In the genomic region with DNA sequence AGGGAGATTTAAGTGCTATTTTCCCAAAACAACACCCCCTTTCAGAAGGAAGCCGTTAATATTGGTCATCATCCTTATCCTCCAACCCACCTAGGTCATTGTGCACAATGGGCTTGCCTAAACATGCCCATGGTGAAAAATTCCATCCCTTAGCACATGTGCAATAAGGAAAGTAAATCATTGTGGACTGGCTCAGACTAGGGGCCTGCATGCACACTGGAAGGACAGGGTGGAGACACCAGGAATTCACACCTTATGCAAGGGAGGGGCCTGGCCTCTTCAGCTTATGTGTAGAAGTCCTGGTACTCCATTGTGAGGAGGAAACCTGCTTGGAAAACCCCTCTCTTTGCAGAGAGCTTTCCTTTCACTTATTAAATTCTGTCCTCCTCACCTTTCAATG, we compare ENCODE assay signal across 16 cellular contexts.
"Had no signal": no experiment of that assay in that cellular context is flagged by ENCODE, and none has a peak within 500 bp of the region (broad histone marks: within the 10 kb centered on the region; RNA-seq: fewer than 3 reads in every experiment).

No MANE protein-coding gene starts in this region.

- H3K27ac Mint-ChIP-seq: activated B cell treated with CpG ODN at 0.5 μM for 24 hours; activated CD4-positive, alpha-beta T cell treated with anti-CD3 and anti-CD28 coated beads, Interleukin-2, amount 10 ng/mL, durations not matched to agents 24 days and 14 days; activated naive CD4-positive, alpha-beta T cell treated with anti-CD3 and anti-CD28 coated beads for 36 hours; activated T-helper 1 cell treated with anti-CD3 and anti-CD28 coated beads, Interleukin-12 subunit alpha, Interleukin-12 subunit beta, Interleukin-2, Interleukin-4 antibody, amounts not matched to agents 30 ng/mL and 10 ng/mL and 1 ng/mL, durations not matched to agents 14 hours and 24 hours and 36 hours; stimulated activated naive CD8-positive, alpha-beta T cell treated with anti-CD3 and anti-CD28 coated beads, Interleukin-15, amount 100 ng/mL, for 72 hours; T-helper 1 cell treated with Interleukin-12 subunit alpha and Interleukin-12 subunit beta and Interleukin-4 antibody, amounts not matched to agents 30 μg/mL and 1 μg/mL, for 36 hours had no signal

- H3K27ac ChIP-seq: heart left ventricle, parathyroid adenoma, thoracic aorta, vagina had no signal

- H3K27me3 ChIP-seq: heart left ventricle, vagina had no signal

- H3K36me3 ChIP-seq: heart left ventricle, thoracic aorta, vagina had no signal

- DNase-seq: activated B cell treated with CpG ODN at 0.5 μM for 24 hours; activated CD4-positive, alpha-beta T cell treated with anti-CD3 and anti-CD28 coated beads, Interleukin-2, amount 10 ng/mL, durations not matched to agents 24 days and 14 days; activated naive CD4-positive, alpha-beta T cell treated with anti-CD3 and anti-CD28 coated beads for 36 hours; cortex of kidney; effector CD8-positive, alpha-beta T cell; heart left ventricle; left ventricle myocardium superior; stimulated activated CD4-positive, alpha-beta T cell treated with anti-CD3 and anti-CD28 coated beads, Interleukin-4, amount 100 ng/mL, for 24 hours; stimulated activated naive CD8-positive, alpha-beta T cell treated with anti-CD3 and anti-CD28 coated beads, Interleukin-15, amount 100 ng/mL, for 72 hours had no signal

- H3K4me1 Mint-ChIP-seq: activated B cell treated with CpG ODN at 0.5 μM for 24 hours; activated CD4-positive, alpha-beta T cell treated with anti-CD3 and anti-CD28 coated beads, Interleukin-2, amount 10 ng/mL, durations not matched to agents 24 days and 14 days; central memory CD8-positive, alpha-beta T cell; neural crest cell; stimulated activated naive CD8-positive, alpha-beta T cell treated with anti-CD3 and anti-CD28 coated beads, Interleukin-15, amount 100 ng/mL, for 72 hours had no signal

- H3K4me3 ChIP-seq: heart left ventricle, thoracic aorta, vagina had no signal

- H3K4me3 Mint-ChIP-seq: activated B cell treated with CpG ODN at 0.5 μM for 24 hours; activated CD4-positive, alpha-beta T cell treated with anti-CD3 and anti-CD28 coated beads, Interleukin-2, amount 10 ng/mL, durations not matched to agents 24 days and 14 days; activated naive CD4-positive, alpha-beta T cell treated with anti-CD3 and anti-CD28 coated beads for 36 hours; activated T-helper 1 cell treated with anti-CD3 and anti-CD28 coated beads, Interleukin-12 subunit alpha, Interleukin-12 subunit beta, Interleukin-2, Interleukin-4 antibody, amounts not matched to agents 30 ng/mL and 10 ng/mL and 1 ng/mL, durations not matched to agents 14 hours and 24 hours and 36 hours; central memory CD8-positive, alpha-beta T cell; neural crest cell; stimulated activated naive CD8-positive, alpha-beta T cell treated with anti-CD3 and anti-CD28 coated beads, Interleukin-15, amount 100 ng/mL, for 72 hours; T-helper 1 cell treated with Interleukin-12 subunit alpha and Interleukin-12 subunit beta and Interleukin-4 antibody, amounts not matched to agents 30 μg/mL and 1 μg/mL, for 36 hours had no signal

- H3K9ac ChIP-seq: parathyroid adenoma had no signal

- H3K9me3 ChIP-seq: thoracic aorta, vagina had no signal

- ATAC-seq: heart left ventricle; left ventricle myocardium superior; stimulated activated naive CD8-positive, alpha-beta T cell treated with anti-CD3 and anti-CD28 coated beads, Interleukin-15, amount 100 ng/mL, for 72 hours had no signal

- H3K9me3 Mint-ChIP-seq: activated CD4-positive, alpha-beta T cell treated with anti-CD3 and anti-CD28 coated beads, Interleukin-2, amount 10 ng/mL, durations not matched to agents 24 days and 14 days; activated T-helper 1 cell treated with anti-CD3 and anti-CD28 coated beads, Interleukin-12 subunit alpha, Interleukin-12 subunit beta, Interleukin-2, Interleukin-4 antibody, amounts not matched to agents 30 ng/mL and 10 ng/mL and 1 ng/mL, durations not matched to agents 14 hours and 24 hours and 36 hours had no signal

- H3K27me3 Mint-ChIP-seq: activated B cell treated with CpG ODN at 0.5 μM for 24 hours; activated CD4-positive, alpha-beta T cell treated with anti-CD3 and anti-CD28 coated beads, Interleukin-2, amount 10 ng/mL, durations not matched to agents 24 days and 14 days; central memory CD8-positive, alpha-beta T cell; stimulated activated naive CD8-positive, alpha-beta T cell treated with anti-CD3 and anti-CD28 coated beads, Interleukin-15, amount 100 ng/mL, for 72 hours had no signal

- H3K4me1 ChIP-seq: heart left ventricle, parathyroid adenoma, vagina had no signal
